Comparison of ENCODE assay signal across 21 cellular contexts in the genomic region with DNA sequence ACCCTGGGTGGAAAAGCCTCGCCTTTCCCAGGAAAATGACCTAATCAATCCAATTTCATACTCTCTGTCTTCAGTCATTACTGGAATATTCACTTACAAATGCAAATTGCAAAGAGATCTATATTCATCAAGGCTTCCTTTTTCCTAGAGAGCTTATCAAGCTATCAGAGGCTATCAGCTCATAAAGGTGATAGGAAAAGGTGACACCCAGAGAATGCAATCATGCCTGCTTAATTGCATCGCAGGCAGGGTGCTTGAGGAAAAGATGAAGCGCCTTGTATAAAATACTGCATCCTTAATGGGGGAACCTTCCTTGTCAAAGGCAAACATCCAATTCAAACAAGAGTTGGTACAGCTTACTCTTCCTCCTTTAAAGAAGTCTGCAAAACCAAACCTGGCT.
"Had no signal": no experiment of that assay in that cellular context is flagged by ENCODE, and none has a peak within 500 bp of the region (broad histone marks: within the 10 kb centered on the region; RNA-seq: fewer than 3 reads in every experiment).

No MANE protein-coding gene starts in this region.

- H3K4me3 ChIP-seq: SJCRH30 had no signal

- FAIRE-seq: HepG2, RCC 7860 had no signal

- DNase-seq: IMR-90, Karpas-422, KG1, MM.1S, NCI-H1092 treated with DMSO at 0.1 percent for 48 hours, NCI-H1436, NCI-H187, NCI-H2029, NCI-H2081 treated with DMSO at 0.1 percent for 48 hours, NCI-H2171, NCI-H226, NCI-H446, NCI-H510A, NCI-H524 treated with DMSO at 0.1 percent for 48 hours, NCI-H69, NCI-H774, RPMI8226, SHP77 treated with DMSO at 0.1 percent for 48 hours, SJCRH30 had no signal

- H3K36me3 ChIP-seq: SJCRH30 had no signal

- H3K9me3 ChIP-seq: SJCRH30 had no signal

- H3K4me1 ChIP-seq: SJCRH30 had no signal

- H3K27ac ChIP-seq: SJCRH30 had no signal

- H3K27me3 ChIP-seq: SJCRH30 had no signal
